13 cellular contexts compared by ENCODE assay signal in genomic region chr9:120917285-120917684, GRCh38. TPM values are rescaled to one million over a fixed set of nuclear protein-coding genes. Genes with fewer than 3 reads are reported as not detected.
DNase-seq lines count a peak whose midpoint lies in the region; ATAC-seq and TF ChIP-seq lines count a peak whose summit lies in the region.
"Had no signal": no experiment of that assay in that cellular context is flagged by ENCODE, and none has a peak within 500 bp of the region (broad histone marks: within the 10 kb centered on the region; RNA-seq: fewer than 3 reads in every experiment).

No MANE protein-coding gene starts in this region.

- no peaks in the 10 kb centered on the region for H3K9me3 ChIP-seq in CD4-positive, alpha-beta memory T cell (ENCODE audit: control insufficient read depth in 1 of 2, low read length in 2 of 2)
- H3K9me3 ChIP-seq in sigmoid colon, result no peaks in the 10 kb centered on the region
- no peaks in the 10 kb centered on the region for H3K9me3 ChIP-seq in smooth muscle cell (replicated peaks; ENCODE audit: low read depth)

- H3K79me2 ChIP-seq in smooth muscle cell (ENCODE audit: low read depth), result no peaks in the 10 kb centered on the region

- TF ChIP-seq POLR2A in sigmoid colon (IDR thresholded peaks at IDR 0.05), result no peak

- no peak for DNase-seq in CD4-positive, alpha-beta memory T cell
- DNase-seq in T-cell (no peak), chondrocyte (ENCODE audit: low spot score) (no peak), sigmoid colon (no peak), cortex of kidney (lab: John Stamatoyannopoulos, UW) (no peak), smooth muscle cell (lab: John Stamatoyannopoulos, UW; ENCODE audit: unreplicated experiment) (no peak)
- no peak for DNase-seq in effector CD4-positive, alpha-beta T cell
- DNase-seq: dermis blood vessel endothelial cell; NCI-H1092 treated with DMSO at 0.1 percent for 48 hours; NCI-H345; stimulated activated CD8-positive, alpha-beta memory T cell treated with anti-CD3 and anti-CD28 coated beads, Interleukin-4, amount 100 ng/mL, for 48 hours had no signal

- H3K27ac ChIP-seq in CD4-positive, alpha-beta memory T cell (ENCODE audit: low read depth, low read length), result peak overlapping the region; percentile 50
- H3K27ac ChIP-seq in sigmoid colon, result peak overlapping the region; percentile 58 to 78 (median 68)
- no peak overlapping the region for H3K27ac ChIP-seq in smooth muscle cell (ENCODE audit: low read depth)

- intact Hi-C loops in CD4-positive, alpha-beta memory T cell (cut with micrococcal nuclease), result no loop called here
- intact Hi-C loops in sigmoid colon (cut with DNase I), result no loop called here

- H3K4me1 ChIP-seq in CD4-positive, alpha-beta memory T cell (ENCODE audit: insufficient read depth, low read length), result peaks cover 93% of the 10 kb centered on the region
- H3K4me1 ChIP-seq in sigmoid colon, result peaks cover 0 to 44% (median 33%) of the 10 kb centered on the region in 4 donors
- peaks cover 20% of the 10 kb centered on the region for H3K4me1 ChIP-seq in smooth muscle cell (ENCODE audit: low read depth)

- POLR2A ChIA-PET in CD4-positive, alpha-beta memory T cell (lab: Charles Lee; ENCODE audit: partially characterized antibody), result interaction anchor here (1.1 to 74.5 kb wide), 3 partner anchors 4 to 124 kb away, joined by 3 to 5577 read pairs (median 5577); partner anchors contain the start of genes FBXW2, PHF19 and TRAF1
- POLR2A ChIA-PET in T-cell (lab: Charles Lee), result interaction anchor here (0.6 to 1.6 kb wide), 8 partner anchors 8 to 33 kb away, joined by 3 to 11 read pairs (median 4); no protein-coding TSS in a partner anchor

- H3K36me3 Mint-ChIP-seq in CD4-positive, alpha-beta memory T cell, result peaks cover 71 to 86% of the 10 kb centered on the region in 2 donors
- H3K36me3 Mint-ChIP-seq in T-cell, result peaks cover 80% of the 10 kb centered on the region
- peaks cover 19% of the 10 kb centered on the region for H3K36me3 Mint-ChIP-seq in chondrocyte (ENCODE audit: low read depth)

- H3K27me3 Mint-ChIP-seq in CD4-positive, alpha-beta memory T cell, result no peaks in the 10 kb centered on the region
- no peaks in the 10 kb centered on the region for H3K27me3 Mint-ChIP-seq in T-cell
- no peaks in the 10 kb centered on the region for H3K27me3 Mint-ChIP-seq in chondrocyte (ENCODE audit: low read depth)

- peaks cover 47% of the 10 kb centered on the region for H3K36me3 ChIP-seq in CD4-positive, alpha-beta memory T cell (ENCODE audit: insufficient read depth, low read length)
- H3K36me3 ChIP-seq in sigmoid colon (no peaks in the 10 kb centered on the region), smooth muscle cell (ENCODE audit: low read depth) (no peaks in the 10 kb centered on the region)

- no peak for TF ChIP-seq EP300 in sigmoid colon (IDR thresholded peaks at IDR 0.05)

- peak overlapping the region; percentile 78 to 96 (median 89) for H3K27ac Mint-ChIP-seq in CD4-positive, alpha-beta memory T cell
- H3K27ac Mint-ChIP-seq in T-cell (peak overlapping the region; percentile 88 to 93), chondrocyte (ENCODE audit: unreplicated experiment) (peak overlapping the region; percentile 94)

- no peak overlapping the region for H3K4me2 ChIP-seq in smooth muscle cell

- peaks cover 62 to 98% (median 81%) of the 10 kb centered on the region in 4 donors for H3K4me1 Mint-ChIP-seq in CD4-positive, alpha-beta memory T cell
- H3K4me1 Mint-ChIP-seq in T-cell (peaks cover 85 to 91% (median 90%) of the 10 kb centered on the region in 3 donors), chondrocyte (ENCODE audit: low read depth) (peaks cover 79% of the 10 kb centered on the region)

- H3K4me3 Mint-ChIP-seq in CD4-positive, alpha-beta memory T cell, result peak overlapping the region in 7 of 8 donors; percentile 36 to 81 (median 61)
- H3K4me3 Mint-ChIP-seq in T-cell (peak overlapping the region; percentile 29 to 72 (median 54)), chondrocyte (ENCODE audit: unreplicated experiment) (no peak overlapping the region)
- H3K4me3 Mint-ChIP-seq: CD14-positive monocyte had no signal

- H3K27me3 ChIP-seq in CD4-positive, alpha-beta memory T cell (ENCODE audit: insufficient read depth, low read length), result no peaks in the 10 kb centered on the region
- H3K27me3 ChIP-seq in sigmoid colon, result no peaks in the 10 kb centered on the region
- H3K27me3 ChIP-seq in smooth muscle cell (ENCODE audit: low read depth), result no peaks in the 10 kb centered on the region

- H3K9me3 Mint-ChIP-seq in CD4-positive, alpha-beta memory T cell, result peaks cover 0 to 2% (median 0%) of the 10 kb centered on the region in 8 donors
- H3K9me3 Mint-ChIP-seq in T-cell (peaks cover 0 to 4% (median 0%) of the 10 kb centered on the region in 3 donors), chondrocyte (ENCODE audit: low read depth) (peaks cover 5% of the 10 kb centered on the region)

- TF ChIP-seq CTCF in chondrocyte (IDR thresholded peaks at IDR 0.05), result no peak
- TF ChIP-seq CTCF in sigmoid colon (IDR thresholded peaks at IDR 0.05), result no peak
- TF ChIP-seq CTCF in smooth muscle cell (IDR thresholded peaks at IDR 0.05; ENCODE audit: borderline replicate concordance, insufficient read depth, poor library complexity, severe bottlenecking), result no peak

- H3F3A ChIP-seq in smooth muscle cell (ENCODE audit: low read depth), result peaks cover 21% of the 10 kb centered on the region

- H3K4me3 ChIP-seq in CD4-positive, alpha-beta memory T cell (ENCODE audit: low read length in 2 of 2), result no peak overlapping the region
- no peak overlapping the region for H3K4me3 ChIP-seq in sigmoid colon
- no peak overlapping the region for H3K4me3 ChIP-seq in smooth muscle cell

- no peak overlapping the region for H3K9ac ChIP-seq in smooth muscle cell (ENCODE audit: low read depth)

- 94 to 97% methylated on average over 3 of the region's 3 CpGs for WGBS in sigmoid colon, 2 donors
- WGBS in smooth muscle cell (ENCODE audit: low lambda C conversion rate), result 90% methylated on average over 3 of the region's 3 CpGs

- no peaks in the 10 kb centered on the region for H4K20me1 ChIP-seq in smooth muscle cell (ENCODE audit: low read depth)

- CTCF ChIA-PET in CD4-positive, alpha-beta memory T cell (lab: Charles Lee; ENCODE audit: partially characterized antibody), result interaction anchor here (1.1 to 2.9 kb wide), 11 partner anchors 9 to 48 kb away, joined by 4 to 14 read pairs (median 9); partner anchors contain the start of gene TRAF1
- CTCF ChIA-PET in T-cell (lab: Charles Lee), result interaction anchor here (0.7 to 2.6 kb wide), 8 partner anchors 8 to 48 kb away, joined by 3 to 13 read pairs (median 4); partner anchors contain the start of gene TRAF1 (in 1 of the 2)

- no peak for ATAC-seq in T-cell (replicated peaks in 1 of 4)
- ATAC-seq: activated CD4-positive, CD25-positive, alpha-beta regulatory T cell treated with anti-CD3 and anti-CD28 coated beads, Interleukin-2, amount 50 U/mL, for 24 hours had no signal

- H2AFZ ChIP-seq in smooth muscle cell (ENCODE audit: low read depth), result no peak overlapping the region

RNA-seq across cellular contexts. Expression of gene TRAF1, which starts 9.3 kb away (rescaled TPM):
- 100 to 1,000 TPM; 174 to 181 TPM for total RNA-seq in CD4-positive, alpha-beta memory T cell
- polyA plus RNA-seq in CD4-positive, alpha-beta memory T cell, result 10 to 100 TPM in 1 of 2 donors, 1 to 10 TPM in 1; 7.8 to 14.4 TPM
- total RNA-seq in T-cell (100 to 1,000 TPM in 3 of 5 donors, 10 to 100 TPM in 2; 67.6 to 170 (median 157) TPM), chondrocyte (10.0 to 11.3 TPM (median 10.8 TPM) in 3 replicates), sigmoid colon (1 to 10 TPM; 4.4 to 8.0 (median 5.0) TPM), smooth muscle cell (5.4 and 5.9 TPM in 2 replicates)
- polyA plus RNA-seq in sigmoid colon (10 to 100 TPM in 1 of 3 donors, under 1 TPM in 2; 0.46 to 10.0 (median 0.60) TPM), smooth muscle cell (2.9 and 4.6 TPM in 2 replicates)

RNA-seq across cellular contexts. Expression of gene PHF19, which starts 40.3 kb away (rescaled TPM):
- total RNA-seq in CD4-positive, alpha-beta memory T cell, result 100 to 1,000 TPM; 194 to 201 TPM
- 10 to 100 TPM; 15.4 to 17.8 TPM for polyA plus RNA-seq in CD4-positive, alpha-beta memory T cell
- total RNA-seq in T-cell (100 to 1,000 TPM in 4 of 5 donors, 10 to 100 TPM in 1; 92.8 to 184 (median 166) TPM), chondrocyte (73.5 to 115 TPM (median 77.8 TPM) in 3 replicates), sigmoid colon (10 to 100 TPM; 22.5 to 32.7 (median 31.6) TPM), smooth muscle cell (18.2 and 19.3 TPM in 2 replicates)
- polyA plus RNA-seq in sigmoid colon (10 to 100 TPM; 10.2 to 38.2 (median 10.6) TPM), smooth muscle cell (14.1 and 16.0 TPM in 2 replicates)
